Comparison of ENCODE assay signal across 21 cellular contexts in the genomic region with DNA sequence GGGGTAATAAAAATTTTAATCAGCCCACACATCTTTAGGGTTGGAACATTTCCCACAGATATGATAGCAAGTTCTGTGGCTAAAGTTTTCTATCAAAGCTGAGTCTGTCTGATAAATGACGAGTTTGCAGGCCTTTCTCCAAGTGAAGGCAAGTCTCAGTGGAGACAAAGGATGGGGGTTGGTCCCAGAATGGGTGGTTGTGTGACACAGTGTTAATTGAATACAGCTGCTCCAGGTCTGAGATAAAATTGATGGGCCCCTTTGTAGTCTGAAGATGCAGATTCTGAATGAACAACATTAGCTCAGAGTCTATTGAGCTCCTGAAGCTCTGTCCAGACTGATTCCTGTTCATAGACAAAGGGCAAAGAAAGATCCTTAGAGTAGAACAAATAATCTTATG.
DNase-seq lines count a peak whose midpoint lies in the region; ATAC-seq and TF ChIP-seq lines count a peak whose summit lies in the region.
"Had no signal": no experiment of that assay in that cellular context is flagged by ENCODE, and none has a peak within 500 bp of the region (broad histone marks: within the 10 kb centered on the region; RNA-seq: fewer than 3 reads in every experiment).

No MANE protein-coding gene starts in this region.

- H3K79me1 ChIP-seq in mesendoderm (ENCODE audit: low read length), result no peaks in the 10 kb centered on the region

- no peak overlapping the region for H4K8ac ChIP-seq in mesendoderm (ENCODE audit: low read depth, low read length)

- no peaks in the 10 kb centered on the region for H3K36me3 ChIP-seq in mesendoderm (ENCODE audit: control insufficient read depth, insufficient read depth, low read length)
- H3K36me3 ChIP-seq: SJCRH30 had no signal

- no peak for ATAC-seq in stimulated activated memory B cell treated with anti-CD40 and anti-IgM and Interleukin-4, amounts not matched to agents 10 μg/mL and 1 μg/mL and 100 μg/mL, for 72 hours
- ATAC-seq: CD8-positive, alpha-beta T cell had no signal

- H2BK120ac ChIP-seq in mesendoderm (ENCODE audit: low read depth, low read length), result no peak overlapping the region

- no peak overlapping the region for H4K5ac ChIP-seq in mesendoderm (ENCODE audit: low read length)

- no peak overlapping the region for H3K27ac ChIP-seq in mesendoderm (ENCODE audit: low read depth, low read length)
- H3K27ac ChIP-seq: GM23248, SJCRH30 had no signal

- no CpG with 5 or more reads among the region's 1 CpG for WGBS in mesendoderm (ENCODE audit: extremely low coverage, insufficient coverage, low lambda C conversion rate)

- no peaks in the 10 kb centered on the region for H3K4me1 ChIP-seq in mesendoderm (ENCODE audit: control insufficient read depth, low read depth, low read length)
- H3K4me1 ChIP-seq: SJCRH30 had no signal

- no peak overlapping the region for H3K9ac ChIP-seq in mesendoderm (ENCODE audit: low read length)
- H3K9ac ChIP-seq: GM23248 had no signal

- TF ChIP-seq CTCF in GM10266 (IDR thresholded peaks at IDR 0.05; ENCODE audit: control insufficient read depth, insufficient read depth, low read depth, missing control alignments), result no peak

- peak overlapping the region; percentile 23 for H3K27ac Mint-ChIP-seq in stimulated activated memory B cell treated with anti-CD40 and anti-IgM and Interleukin-4, amounts not matched to agents 10 μg/mL and 1 μg/mL and 100 μg/mL, for 72 hours
- H3K27ac Mint-ChIP-seq: CD8-positive, alpha-beta T cell; H9 had no signal

- no peak overlapping the region for H3K23ac ChIP-seq in mesendoderm (ENCODE audit: low read length)

- H3K4me3 ChIP-seq in mesendoderm (ENCODE audit: low read length), result no peak overlapping the region
- H3K4me3 ChIP-seq: GM23248, SJCRH30 had no signal

- H3K4me2 ChIP-seq in mesendoderm (ENCODE audit: low read length), result no peak overlapping the region

- no peaks in the 10 kb centered on the region for H3K27me3 ChIP-seq in mesendoderm (ENCODE audit: insufficient read depth, low read length, poor library complexity)

- H3K4me1 Mint-ChIP-seq in stimulated activated memory B cell treated with anti-CD40 and anti-IgM and Interleukin-4, amounts not matched to agents 10 μg/mL and 1 μg/mL and 100 μg/mL, for 72 hours, result peaks cover 40% of the 10 kb centered on the region
- H3K4me1 Mint-ChIP-seq: H9 had no signal

- no peak overlapping the region for H3K18ac ChIP-seq in mesendoderm (ENCODE audit: low read length)

- intact Hi-C loops in head of caudate nucleus (cut with DNase I), result no loop called here

- no peaks in the 10 kb centered on the region for H3K36me3 Mint-ChIP-seq in stimulated activated memory B cell treated with anti-CD40 and anti-IgM and Interleukin-4, amounts not matched to agents 10 μg/mL and 1 μg/mL and 100 μg/mL, for 72 hours
- H3K36me3 Mint-ChIP-seq: CD8-positive, alpha-beta T cell had no signal

- no peaks in the 10 kb centered on the region for H3K79me2 ChIP-seq in mesendoderm (ENCODE audit: control insufficient read depth, insufficient read depth, low read length)

- H3K4ac ChIP-seq in mesendoderm (ENCODE audit: low read depth, low read length), result no peak overlapping the region

- no peaks in the 10 kb centered on the region for H3K9me3 Mint-ChIP-seq in stimulated activated memory B cell treated with anti-CD40 and anti-IgM and Interleukin-4, amounts not matched to agents 10 μg/mL and 1 μg/mL and 100 μg/mL, for 72 hours
- H3K9me3 Mint-ChIP-seq: H9 had no signal

- no peak overlapping the region for H3K56ac ChIP-seq in mesendoderm (ENCODE audit: low read length)

- no peak overlapping the region for H3K4me3 Mint-ChIP-seq in stimulated activated memory B cell treated with anti-CD40 and anti-IgM and Interleukin-4, amounts not matched to agents 10 μg/mL and 1 μg/mL and 100 μg/mL, for 72 hours
- H3K4me3 Mint-ChIP-seq: CD8-positive, alpha-beta T cell; H9 had no signal

- no peak overlapping the region for H2BK5ac ChIP-seq in mesendoderm (ENCODE audit: low read length)

- no peak overlapping the region for H2AK5ac ChIP-seq in mesendoderm (ENCODE audit: low read length)

- H3K27me3 Mint-ChIP-seq in stimulated activated memory B cell treated with anti-CD40 and anti-IgM and Interleukin-4, amounts not matched to agents 10 μg/mL and 1 μg/mL and 100 μg/mL, for 72 hours, result no peaks in the 10 kb centered on the region

- no peak overlapping the region for H2BK15ac ChIP-seq in mesendoderm (replicated peaks; ENCODE audit: low read depth)

- peak; percentile 65 for DNase-seq in NCI-H748 (lab: John Stamatoyannopoulos, UW; ENCODE audit: unreplicated experiment)
- DNase-seq in NCI-H748 treated with DMSO at 0.1 percent for 48 hours (lab: John Stamatoyannopoulos, UW), result no peak
- peak; percentile 85 for DNase-seq in SK-N-DZ (ENCODE audit: low spot score)
- DNase-seq in mesendoderm, result peak; percentile 46
- no peak for DNase-seq in head of caudate nucleus
- no peak for DNase-seq in GM10266 (ENCODE audit: extremely low spot score)
- no peak for DNase-seq in activated naive CD4-positive, alpha-beta T cell treated with Interleukin-2 at 50 U/mL for 16 hours
- DNase-seq: AML-193; C1 segment of cervical spinal cord; CD8-positive, alpha-beta T cell; DND-41; GM23248; H9; IMR-90; Karpas-422; NCI-H1417; NCI-H2081; NCI-H82; OCI-M1; SJCRH30 had no signal

Comparison
In these comparisons a context has a peak if more than half of its experiments do, and no peak if none do; other contexts are left out.
1. DNase-seq: peak in NCI-H748 (single experiment), SK-N-DZ (single experiment) and mesendoderm (single experiment); none in NCI-H748 treated with DMSO at 0.1 percent for 48 hours (single experiment), head of caudate nucleus (0 of 42), GM10266 (single experiment) and activated naive CD4-positive, alpha-beta T cell treated with Interleukin-2 at 50 U/mL for 16 hours (single experiment).